1 cellular context compared by ENCODE assay signal in the genomic region with DNA sequence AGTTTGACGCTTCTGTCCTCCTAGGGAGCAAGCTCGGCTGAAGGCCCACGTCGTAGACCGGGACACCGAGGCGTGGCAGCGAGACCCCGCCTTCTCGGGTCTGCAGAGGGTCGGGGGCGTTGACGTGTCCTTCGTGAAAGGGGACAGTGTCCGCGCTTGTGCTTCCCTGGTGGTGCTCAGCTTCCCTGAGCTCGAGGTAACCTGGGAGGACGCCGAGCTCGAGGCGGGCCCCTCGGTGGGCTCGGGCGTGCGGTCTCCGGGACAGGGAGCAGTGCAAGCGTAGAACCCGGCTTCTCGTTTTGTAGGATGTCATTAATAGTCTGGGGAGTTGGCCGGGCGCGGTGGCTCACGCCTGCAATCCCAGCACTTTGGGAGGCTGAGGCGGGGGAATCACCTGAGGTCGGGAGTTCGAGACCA.
A peak's percentile ranks its signal among the peaks of the same experiment; 100 is the strongest.
TF ChIP-seq lines count a peak whose summit lies in the region.

No MANE protein-coding gene starts in this region.

TF ChIP-seq in HepG2, 621 proteins besides CTCF, POLR2A, EP300 and RAD21 (continued from another document and continues in another):
- TF ChIP-seq ZNF441 (CRISPR knock-in tag; IDR thresholded peaks at IDR 0.05; ENCODE audit: borderline replicate concordance) = no peak
- TF ChIP-seq PAF1 (CRISPR knock-in tag; IDR thresholded peaks at IDR 0.05) = no peak
- TF ChIP-seq MXD4 (CRISPR knock-in tag; IDR thresholded peaks at IDR 0.05) = no peak
- no peak for TF ChIP-seq CAMTA2 (CRISPR knock-in tag; IDR thresholded peaks at IDR 0.05; ENCODE audit: borderline replicate concordance)
- TF ChIP-seq ZNF225 (CRISPR knock-in tag; IDR thresholded peaks at IDR 0.05) = no peak
- no peak for TF ChIP-seq ZNF17 (CRISPR knock-in tag; IDR thresholded peaks at IDR 0.05)
- TF ChIP-seq, protein P1, sequence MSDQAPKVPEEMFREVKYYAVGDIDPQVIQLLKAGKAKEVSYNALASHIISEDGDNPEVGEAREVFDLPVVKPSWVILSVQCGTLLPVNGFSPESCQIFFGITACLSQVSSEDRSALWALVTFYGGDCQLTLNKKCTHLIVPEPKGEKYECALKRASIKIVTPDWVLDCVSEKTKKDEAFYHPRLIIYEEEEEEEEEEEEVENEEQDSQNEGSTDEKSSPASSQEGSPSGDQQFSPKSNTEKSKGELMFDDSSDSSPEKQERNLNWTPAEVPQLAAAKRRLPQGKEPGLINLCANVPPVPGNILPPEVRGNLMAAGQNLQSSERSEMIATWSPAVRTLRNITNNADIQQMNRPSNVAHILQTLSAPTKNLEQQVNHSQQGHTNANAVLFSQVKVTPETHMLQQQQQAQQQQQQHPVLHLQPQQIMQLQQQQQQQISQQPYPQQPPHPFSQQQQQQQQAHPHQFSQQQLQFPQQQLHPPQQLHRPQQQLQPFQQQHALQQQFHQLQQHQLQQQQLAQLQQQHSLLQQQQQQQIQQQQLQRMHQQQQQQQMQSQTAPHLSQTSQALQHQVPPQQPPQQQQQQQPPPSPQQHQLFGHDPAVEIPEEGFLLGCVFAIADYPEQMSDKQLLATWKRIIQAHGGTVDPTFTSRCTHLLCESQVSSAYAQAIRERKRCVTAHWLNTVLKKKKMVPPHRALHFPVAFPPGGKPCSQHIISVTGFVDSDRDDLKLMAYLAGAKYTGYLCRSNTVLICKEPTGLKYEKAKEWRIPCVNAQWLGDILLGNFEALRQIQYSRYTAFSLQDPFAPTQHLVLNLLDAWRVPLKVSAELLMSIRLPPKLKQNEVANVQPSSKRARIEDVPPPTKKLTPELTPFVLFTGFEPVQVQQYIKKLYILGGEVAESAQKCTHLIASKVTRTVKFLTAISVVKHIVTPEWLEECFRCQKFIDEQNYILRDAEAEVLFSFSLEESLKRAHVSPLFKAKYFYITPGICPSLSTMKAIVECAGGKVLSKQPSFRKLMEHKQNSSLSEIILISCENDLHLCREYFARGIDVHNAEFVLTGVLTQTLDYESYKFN (CRISPR knock-in tag; conservative IDR thresholded peaks at IDR 0.05) = peak; percentile 22; the same call in 1 of the 2 replicates
- TF ChIP-seq ZNF546 (CRISPR knock-in tag; conservative IDR thresholded peaks at IDR 0.05) = no peak
- TF ChIP-seq FOXM1 (CRISPR knock-in tag; IDR thresholded peaks at IDR 0.05) = no peak
- TF ChIP-seq U2AF1 (optimal IDR thresholded peaks at IDR 0.05; ENCODE audit: low read depth, low read length) = no peak
- no peak for TF ChIP-seq ZSCAN31 (CRISPR knock-in tag; IDR thresholded peaks at IDR 0.05; ENCODE audit: low read depth)
- TF ChIP-seq ZNF703 (CRISPR knock-in tag; IDR thresholded peaks at IDR 0.05; ENCODE audit: borderline replicate concordance) = no peak
- no peak for TF ChIP-seq ZNF496 (CRISPR knock-in tag; IDR thresholded peaks at IDR 0.05; ENCODE audit: insufficient replicate concordance)
- TF ChIP-seq ZFP36L2 (CRISPR knock-in tag; IDR thresholded peaks at IDR 0.05) = no peak
- no peak for TF ChIP-seq ZKSCAN5 (CRISPR knock-in tag; IDR thresholded peaks at IDR 0.05)
- TF ChIP-seq ZNF616 (CRISPR knock-in tag; IDR thresholded peaks at IDR 0.05; ENCODE audit: low read depth) = no peak
- no peak for TF ChIP-seq ZNF547 (CRISPR knock-in tag; IDR thresholded peaks at IDR 0.05)
- no peak for TF ChIP-seq NFIB (CRISPR knock-in tag; IDR thresholded peaks at IDR 0.05; ENCODE audit: borderline replicate concordance)
- no peak for TF ChIP-seq ZNF556 (CRISPR knock-in tag; IDR thresholded peaks at IDR 0.05; ENCODE audit: borderline replicate concordance)
- no peak for TF ChIP-seq GATA4 (IDR thresholded peaks at IDR 0.05; ENCODE audit: borderline replicate concordance, low read depth)
- TF ChIP-seq, protein P2, sequence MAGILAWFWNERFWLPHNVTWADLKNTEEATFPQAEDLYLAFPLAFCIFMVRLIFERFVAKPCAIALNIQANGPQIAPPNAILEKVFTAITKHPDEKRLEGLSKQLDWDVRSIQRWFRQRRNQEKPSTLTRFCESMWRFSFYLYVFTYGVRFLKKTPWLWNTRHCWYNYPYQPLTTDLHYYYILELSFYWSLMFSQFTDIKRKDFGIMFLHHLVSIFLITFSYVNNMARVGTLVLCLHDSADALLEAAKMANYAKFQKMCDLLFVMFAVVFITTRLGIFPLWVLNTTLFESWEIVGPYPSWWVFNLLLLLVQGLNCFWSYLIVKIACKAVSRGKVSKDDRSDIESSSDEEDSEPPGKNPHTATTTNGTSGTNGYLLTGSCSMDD (CRISPR knock-in tag; IDR thresholded peaks at IDR 0.05) = no peak
- TF ChIP-seq, protein P3, sequence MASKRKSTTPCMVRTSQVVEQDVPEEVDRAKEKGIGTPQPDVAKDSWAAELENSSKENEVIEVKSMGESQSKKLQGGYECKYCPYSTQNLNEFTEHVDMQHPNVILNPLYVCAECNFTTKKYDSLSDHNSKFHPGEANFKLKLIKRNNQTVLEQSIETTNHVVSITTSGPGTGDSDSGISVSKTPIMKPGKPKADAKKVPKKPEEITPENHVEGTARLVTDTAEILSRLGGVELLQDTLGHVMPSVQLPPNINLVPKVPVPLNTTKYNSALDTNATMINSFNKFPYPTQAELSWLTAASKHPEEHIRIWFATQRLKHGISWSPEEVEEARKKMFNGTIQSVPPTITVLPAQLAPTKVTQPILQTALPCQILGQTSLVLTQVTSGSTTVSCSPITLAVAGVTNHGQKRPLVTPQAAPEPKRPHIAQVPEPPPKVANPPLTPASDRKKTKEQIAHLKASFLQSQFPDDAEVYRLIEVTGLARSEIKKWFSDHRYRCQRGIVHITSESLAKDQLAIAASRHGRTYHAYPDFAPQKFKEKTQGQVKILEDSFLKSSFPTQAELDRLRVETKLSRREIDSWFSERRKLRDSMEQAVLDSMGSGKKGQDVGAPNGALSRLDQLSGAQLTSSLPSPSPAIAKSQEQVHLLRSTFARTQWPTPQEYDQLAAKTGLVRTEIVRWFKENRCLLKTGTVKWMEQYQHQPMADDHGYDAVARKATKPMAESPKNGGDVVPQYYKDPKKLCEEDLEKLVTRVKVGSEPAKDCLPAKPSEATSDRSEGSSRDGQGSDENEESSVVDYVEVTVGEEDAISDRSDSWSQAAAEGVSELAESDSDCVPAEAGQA (IDR thresholded peaks at IDR 0.05; ENCODE audit: low read depth) = no peak
- TF ChIP-seq, protein P3 (CRISPR knock-in tag; IDR thresholded peaks at IDR 0.05; ENCODE audit: borderline replicate concordance) = no peak
- 0 out of 2 replicates have a peak, but pooled peaks have one; percentile 49 for TF ChIP-seq ZNF841 (CRISPR knock-in tag; IDR thresholded peaks at IDR 0.05; ENCODE audit: borderline replicate concordance)
- TF ChIP-seq, protein P4, sequence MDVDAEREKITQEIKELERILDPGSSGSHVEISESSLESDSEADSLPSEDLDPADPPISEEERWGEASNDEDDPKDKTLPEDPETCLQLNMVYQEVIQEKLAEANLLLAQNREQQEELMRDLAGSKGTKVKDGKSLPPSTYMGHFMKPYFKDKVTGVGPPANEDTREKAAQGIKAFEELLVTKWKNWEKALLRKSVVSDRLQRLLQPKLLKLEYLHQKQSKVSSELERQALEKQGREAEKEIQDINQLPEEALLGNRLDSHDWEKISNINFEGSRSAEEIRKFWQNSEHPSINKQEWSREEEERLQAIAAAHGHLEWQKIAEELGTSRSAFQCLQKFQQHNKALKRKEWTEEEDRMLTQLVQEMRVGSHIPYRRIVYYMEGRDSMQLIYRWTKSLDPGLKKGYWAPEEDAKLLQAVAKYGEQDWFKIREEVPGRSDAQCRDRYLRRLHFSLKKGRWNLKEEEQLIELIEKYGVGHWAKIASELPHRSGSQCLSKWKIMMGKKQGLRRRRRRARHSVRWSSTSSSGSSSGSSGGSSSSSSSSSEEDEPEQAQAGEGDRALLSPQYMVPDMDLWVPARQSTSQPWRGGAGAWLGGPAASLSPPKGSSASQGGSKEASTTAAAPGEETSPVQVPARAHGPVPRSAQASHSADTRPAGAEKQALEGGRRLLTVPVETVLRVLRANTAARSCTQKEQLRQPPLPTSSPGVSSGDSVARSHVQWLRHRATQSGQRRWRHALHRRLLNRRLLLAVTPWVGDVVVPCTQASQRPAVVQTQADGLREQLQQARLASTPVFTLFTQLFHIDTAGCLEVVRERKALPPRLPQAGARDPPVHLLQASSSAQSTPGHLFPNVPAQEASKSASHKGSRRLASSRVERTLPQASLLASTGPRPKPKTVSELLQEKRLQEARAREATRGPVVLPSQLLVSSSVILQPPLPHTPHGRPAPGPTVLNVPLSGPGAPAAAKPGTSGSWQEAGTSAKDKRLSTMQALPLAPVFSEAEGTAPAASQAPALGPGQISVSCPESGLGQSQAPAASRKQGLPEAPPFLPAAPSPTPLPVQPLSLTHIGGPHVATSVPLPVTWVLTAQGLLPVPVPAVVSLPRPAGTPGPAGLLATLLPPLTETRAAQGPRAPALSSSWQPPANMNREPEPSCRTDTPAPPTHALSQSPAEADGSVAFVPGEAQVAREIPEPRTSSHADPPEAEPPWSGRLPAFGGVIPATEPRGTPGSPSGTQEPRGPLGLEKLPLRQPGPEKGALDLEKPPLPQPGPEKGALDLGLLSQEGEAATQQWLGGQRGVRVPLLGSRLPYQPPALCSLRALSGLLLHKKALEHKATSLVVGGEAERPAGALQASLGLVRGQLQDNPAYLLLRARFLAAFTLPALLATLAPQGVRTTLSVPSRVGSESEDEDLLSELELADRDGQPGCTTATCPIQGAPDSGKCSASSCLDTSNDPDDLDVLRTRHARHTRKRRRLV (CRISPR knock-in tag; IDR thresholded peaks at IDR 0.05) = no peak
- TF ChIP-seq IRX3 (CRISPR knock-in tag; IDR thresholded peaks at IDR 0.05; ENCODE audit: borderline replicate concordance, low read depth) = 0 out of 2 replicates have a peak, but pooled peaks have one; percentile 38
- TF ChIP-seq ZNF430 (CRISPR knock-in tag; IDR thresholded peaks at IDR 0.05) = peak; percentile 85
- TF ChIP-seq ZSCAN30 (CRISPR knock-in tag; IDR thresholded peaks at IDR 0.05) = no peak
- TF ChIP-seq ZNF615 (CRISPR knock-in tag; IDR thresholded peaks at IDR 0.05; ENCODE audit: borderline replicate concordance) = no peak
- no peak for TF ChIP-seq ETV5 (CRISPR knock-in tag; IDR thresholded peaks at IDR 0.05; ENCODE audit: borderline replicate concordance)
- no peak for TF ChIP-seq PRMT3 (CRISPR knock-in tag; IDR thresholded peaks at IDR 0.05; ENCODE audit: borderline replicate concordance, low read depth)
- TF ChIP-seq ZNF253 (CRISPR knock-in tag; IDR thresholded peaks at IDR 0.05; ENCODE audit: borderline replicate concordance) = peak; percentile 78; the same call in 1 of the 2 replicates
- TF ChIP-seq, protein P5, sequence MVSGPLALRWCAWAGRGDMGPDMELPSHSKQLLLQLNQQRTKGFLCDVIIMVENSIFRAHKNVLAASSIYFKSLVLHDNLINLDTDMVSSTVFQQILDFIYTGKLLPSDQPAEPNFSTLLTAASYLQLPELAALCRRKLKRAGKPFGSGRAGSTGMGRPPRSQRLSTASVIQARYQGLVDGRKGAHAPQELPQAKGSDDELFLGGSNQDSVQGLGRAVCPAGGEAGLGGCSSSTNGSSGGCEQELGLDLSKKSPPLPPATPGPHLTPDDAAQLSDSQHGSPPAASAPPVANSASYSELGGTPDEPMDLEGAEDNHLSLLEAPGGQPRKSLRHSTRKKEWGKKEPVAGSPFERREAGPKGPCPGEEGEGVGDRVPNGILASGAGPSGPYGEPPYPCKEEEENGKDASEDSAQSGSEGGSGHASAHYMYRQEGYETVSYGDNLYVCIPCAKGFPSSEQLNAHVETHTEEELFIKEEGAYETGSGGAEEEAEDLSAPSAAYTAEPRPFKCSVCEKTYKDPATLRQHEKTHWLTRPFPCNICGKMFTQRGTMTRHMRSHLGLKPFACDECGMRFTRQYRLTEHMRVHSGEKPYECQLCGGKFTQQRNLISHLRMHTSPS (CRISPR knock-in tag; IDR thresholded peaks at IDR 0.05; ENCODE audit: low read depth) = no peak
- no peak for TF ChIP-seq SNRNP70 (IDR thresholded peaks at IDR 0.05; ENCODE audit: low read depth, low read length)
- TF ChIP-seq BRCA1 (CRISPR knock-in tag; IDR thresholded peaks at IDR 0.05) = no peak
- no peak for TF ChIP-seq WIZ (CRISPR knock-in tag; IDR thresholded peaks at IDR 0.05)
- TF ChIP-seq TAF1 (CRISPR knock-in tag; IDR thresholded peaks at IDR 0.05) = 0 out of 2 replicates have a peak, but pooled peaks have one; percentile 1
- TF ChIP-seq, protein P6, sequence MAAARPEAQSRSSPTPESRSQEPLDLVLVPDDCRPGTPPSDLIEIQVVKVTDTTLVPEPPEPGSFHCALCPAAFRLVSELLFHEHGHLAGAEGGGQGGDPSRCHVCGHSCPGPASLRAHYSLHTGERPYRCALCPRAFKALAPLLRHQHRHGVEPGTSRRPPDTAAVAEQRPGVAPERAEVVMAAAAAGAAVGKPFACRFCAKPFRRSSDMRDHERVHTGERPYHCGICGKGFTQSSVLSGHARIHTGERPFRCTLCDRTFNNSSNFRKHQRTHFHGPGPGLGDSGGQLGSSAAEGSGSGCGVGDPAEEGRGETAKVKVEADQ (CRISPR knock-in tag; IDR thresholded peaks at IDR 0.05; ENCODE audit: borderline replicate concordance) = no peak
- no peak for TF ChIP-seq GZF1 (CRISPR knock-in tag; IDR thresholded peaks at IDR 0.05)
- TF ChIP-seq ZNF264 (CRISPR knock-in tag; IDR thresholded peaks at IDR 0.05) = no peak
- TF ChIP-seq ZSCAN20 (CRISPR knock-in tag; IDR thresholded peaks at IDR 0.05; ENCODE audit: borderline replicate concordance) = no peak
- TF ChIP-seq, protein P7, sequence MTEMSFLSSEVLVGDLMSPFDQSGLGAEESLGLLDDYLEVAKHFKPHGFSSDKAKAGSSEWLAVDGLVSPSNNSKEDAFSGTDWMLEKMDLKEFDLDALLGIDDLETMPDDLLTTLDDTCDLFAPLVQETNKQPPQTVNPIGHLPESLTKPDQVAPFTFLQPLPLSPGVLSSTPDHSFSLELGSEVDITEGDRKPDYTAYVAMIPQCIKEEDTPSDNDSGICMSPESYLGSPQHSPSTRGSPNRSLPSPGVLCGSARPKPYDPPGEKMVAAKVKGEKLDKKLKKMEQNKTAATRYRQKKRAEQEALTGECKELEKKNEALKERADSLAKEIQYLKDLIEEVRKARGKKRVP (CRISPR knock-in tag; IDR thresholded peaks at IDR 0.05) = 0 out of 4 replicates have a peak, but pooled peaks of 1 of the 2 experiments have one; percentile 20
- TF ChIP-seq PPARG (CRISPR knock-in tag; conservative IDR thresholded peaks at IDR 0.05) = no peak
